Comparison of ENCODE assay signal across 31 cellular contexts in genomic region chr12:20457582-20457981, GRCh38.
"Had no signal": no experiment of that assay in that cellular context is flagged by ENCODE, and none has a peak within 500 bp of the region (broad histone marks: within the 10 kb centered on the region; RNA-seq: fewer than 3 reads in every experiment).

No MANE protein-coding gene starts in this region.

- H3K27ac ChIP-seq: breast epithelium, cardiac muscle cell, coronary artery, dorsolateral prefrontal cortex, foreskin keratinocyte, gastrocnemius medialis, WERI-Rb-1 had no signal

- H3K4me1 ChIP-seq: breast epithelium, foreskin keratinocyte, gastrocnemius medialis had no signal

- H3K27me3 ChIP-seq: ascending aorta, breast epithelium, cardiac muscle cell, foreskin keratinocyte, gastrocnemius medialis had no signal

- ATAC-seq: activated CD4-positive, CD25-positive, alpha-beta regulatory T cell treated with anti-CD3 and anti-CD28 coated beads, Interleukin-2, amount 50 U/mL, for 24 hours; activated CD8-positive, alpha-beta T cell treated with anti-CD3 and anti-CD28 coated beads for 36 hours; activated T-cell treated with anti-CD3 and anti-CD28 coated beads, Interleukin-2, amount 50 U/mL, for 4 hours; activated T-helper 17 cell treated with anti-CD3 and anti-CD28 coated beads, Interleukin-2, amount 50 U/mL, for 72 hours; esophagus mucosa; foreskin keratinocyte; gastrocnemius medialis; T-helper 17 cell had no signal

- H3K36me3 ChIP-seq: ascending aorta, breast epithelium, cardiac muscle cell, gastrocnemius medialis, WERI-Rb-1 had no signal

- H3K4me3 ChIP-seq: ascending aorta, breast epithelium, cardiac muscle cell, coronary artery, dorsolateral prefrontal cortex, gastrocnemius medialis had no signal

- DNase-seq: activated B cell treated with CpG ODN at 0.5 μM for 24 hours; activated CD4-positive, alpha-beta T cell treated with anti-CD3 and anti-CD28 coated beads for 48 hours; activated CD4-positive, alpha-beta T cell treated with anti-CD3 and anti-CD28 coated beads, Interleukin-2, amount 50 U/mL, for 1 hour; activated CD4-positive, alpha-beta T cell treated with anti-CD3 and anti-CD28 coated beads, Interleukin-2, amount 50 U/mL, for 48 hours; activated CD8-positive, alpha-beta memory T cell treated with anti-CD3 and anti-CD28 coated beads for 24 hours; activated CD8-positive, alpha-beta T cell treated with anti-CD3 and anti-CD28 coated beads for 36 hours; activated effector memory CD4-positive, alpha-beta T cell treated with Interleukin-2 at 50 U/mL for 16 hours; activated gamma-delta T cell treated with Interleukin-2 at 50 U/mL for 16 hours; activated naive CD4-positive, alpha-beta T cell treated with Interleukin-2 at 50 U/mL for 16 hours; activated naive CD8-positive, alpha-beta T cell treated with anti-CD3 and anti-CD28 coated beads, Interleukin-2, amount 10 ng/mL, durations not matched to agents 7 days and 5 days; activated T-cell treated with anti-CD3 and anti-CD28 coated beads, Interleukin-2, amount 50 U/mL, for 4 hours; central memory CD4-positive, alpha-beta T cell; cerebellar nuclear complex; dorsolateral prefrontal cortex; effector memory CD4-positive, alpha-beta T cell; endodermal cell; foreskin keratinocyte; gastrocnemius medialis; glutamatergic neuron; SW 1271; T-helper 1 cell; T-helper 17 cell; T1000; WERI-Rb-1 had no signal

- H3K9me3 ChIP-seq: ascending aorta, breast epithelium, gastrocnemius medialis had no signal
